Comparison of ENCODE assay signal across 11 cellular contexts in genomic region chr2:118055512-118056164, GRCh38. TPM values are rescaled to one million over a fixed set of nuclear protein-coding genes. Genes with fewer than 3 reads are reported as not detected.
A peak's percentile ranks its signal among the peaks of the same experiment; 100 is the strongest.
DNase-seq lines count a peak whose midpoint lies in the region; ATAC-seq and TF ChIP-seq lines count a peak whose summit lies in the region.
"Had no signal": no experiment of that assay in that cellular context is flagged by ENCODE, and none has a peak within 500 bp of the region (broad histone marks: within the 10 kb centered on the region; RNA-seq: fewer than 3 reads in every experiment).

No MANE protein-coding gene starts in this region.

- ATAC-seq in HG02870 (IDR thresholded peaks at IDR 0.05; ENCODE audit: unreplicated experiment) (peak; percentile 85), upper lobe of right lung (peak; percentile 44)

- no peak for TF ChIP-seq CTCF in upper lobe of right lung (IDR thresholded peaks at IDR 0.05)
- no peak for TF ChIP-seq CTCF in left ventricle myocardium inferior (IDR thresholded peaks at IDR 0.05; ENCODE audit: borderline replicate concordance)

- intact Hi-C loops in upper lobe of right lung (cut with DNase I) (no loop called here), left ventricle myocardium inferior (cut with micrococcal nuclease) (no loop called here)

- no peak overlapping the region for H3K27ac ChIP-seq in upper lobe of right lung
- no peak overlapping the region for H3K27ac ChIP-seq in left ventricle myocardium inferior (replicated peaks)
- H3K27ac ChIP-seq: SJSA1 had no signal

- H3K36me3 ChIP-seq in upper lobe of right lung (no peaks in the 10 kb centered on the region), left ventricle myocardium inferior (no peaks in the 10 kb centered on the region)
- H3K36me3 ChIP-seq: SJSA1 had no signal

- H3K4me3 ChIP-seq in upper lobe of right lung (no peak overlapping the region), left ventricle myocardium inferior (no peak overlapping the region)
- H3K4me3 ChIP-seq: SJSA1 had no signal

- H3K27me3 ChIP-seq in upper lobe of right lung: no peaks in the 10 kb centered on the region
- peaks cover 89% of the 10 kb centered on the region for H3K27me3 ChIP-seq in left ventricle myocardium inferior (ENCODE audit: low read depth)

- H3K4me1 ChIP-seq in upper lobe of right lung: no peaks in the 10 kb centered on the region
- no peaks in the 10 kb centered on the region for H3K4me1 ChIP-seq in left ventricle myocardium inferior

- H3K9me3 ChIP-seq in upper lobe of right lung (no peaks in the 10 kb centered on the region), left ventricle myocardium inferior (replicated peaks) (no peaks in the 10 kb centered on the region)
- H3K9me3 ChIP-seq: SJSA1 had no signal

- DNase-seq in SIG-M5 treated with dmso at 0.1 percent for 504 hours (lab: John Stamatoyannopoulos, UW; ENCODE audit: unreplicated experiment) (peak; percentile 86), SIG-M5 (lab: John Stamatoyannopoulos, UW) (no peak), MV-4-11 (lab: John Stamatoyannopoulos, UW) (peak; percentile 36), upper lobe of right lung (no peak), left ventricle myocardium inferior (no peak), NCI-H1048 (lab: John Stamatoyannopoulos, UW) (no peak), LoVo (ENCODE audit: low spot score) (no peak)
- DNase-seq: 8988T, dermis blood vessel endothelial cell had no signal

RNA-seq across cellular contexts. Expression of gene INSIG2, which starts 32.6 kb away (rescaled TPM):
- 42.0 TPM for total RNA-seq in upper lobe of right lung
- 15.9 TPM for total RNA-seq in left ventricle myocardium inferior

RNA-seq across cellular contexts. Expression of gene CCDC93, which starts 41.8 kb away (rescaled TPM):
- total RNA-seq in upper lobe of right lung: 37.8 TPM
- 22.8 TPM for total RNA-seq in left ventricle myocardium inferior

Comparison
In these comparisons a context has a peak if more than half of its experiments do, and no peak if none do; other contexts are left out.
1. DNase-seq: peak in SIG-M5 treated with dmso at 0.1 percent for 504 hours (single experiment) and MV-4-11 (single experiment); none in SIG-M5 (single experiment), upper lobe of right lung (single experiment), left ventricle myocardium inferior (single experiment), NCI-H1048 (single experiment) and LoVo (single experiment).